ENCODE assay signal across 1 cellular context in genomic region chrX:53379008-53379710, GRCh38.
TF ChIP-seq lines count a peak whose summit lies in the region.

No MANE protein-coding gene starts in this region.

TF ChIP-seq in K562, 482 proteins besides CTCF, POLR2A, EP300 and RAD21 (continued from another document):
- TF ChIP-seq, protein P1, sequence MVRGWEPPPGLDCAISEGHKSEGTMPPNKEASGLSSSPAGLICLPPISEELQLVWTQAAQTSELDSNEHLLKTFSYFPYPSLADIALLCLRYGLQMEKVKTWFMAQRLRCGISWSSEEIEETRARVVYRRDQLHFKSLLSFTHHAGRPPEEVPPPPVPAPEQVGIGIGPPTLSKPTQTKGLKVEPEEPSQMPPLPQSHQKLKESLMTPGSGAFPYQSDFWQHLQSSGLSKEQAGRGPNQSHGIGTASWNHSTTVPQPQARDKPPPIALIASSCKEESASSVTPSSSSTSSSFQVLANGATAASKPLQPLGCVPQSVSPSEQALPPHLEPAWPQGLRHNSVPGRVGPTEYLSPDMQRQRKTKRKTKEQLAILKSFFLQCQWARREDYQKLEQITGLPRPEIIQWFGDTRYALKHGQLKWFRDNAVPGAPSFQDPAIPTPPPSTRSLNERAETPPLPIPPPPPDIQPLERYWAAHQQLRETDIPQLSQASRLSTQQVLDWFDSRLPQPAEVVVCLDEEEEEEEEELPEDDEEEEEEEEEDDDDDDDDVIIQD (CRISPR knock-in tag; IDR thresholded peaks at IDR 0.05), result no peak
